In the genomic region with DNA sequence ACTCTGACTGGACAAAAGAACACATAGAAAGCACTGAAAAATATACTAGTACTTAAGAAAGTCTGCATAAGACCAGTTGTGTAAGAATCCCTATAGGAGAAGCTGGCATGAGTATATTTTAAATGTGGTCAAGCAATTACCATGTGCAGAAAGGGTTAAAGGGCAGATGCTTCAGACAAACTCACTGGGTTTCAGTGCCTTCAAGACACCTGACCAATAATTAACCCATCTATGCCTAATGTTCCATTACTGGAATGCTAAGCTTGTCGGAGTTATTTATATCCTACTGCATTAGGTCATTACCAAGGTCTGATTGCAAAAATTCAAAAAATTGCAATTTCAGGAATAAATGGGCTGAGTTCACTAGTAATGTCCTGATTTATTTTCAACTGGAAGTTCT, we compare ENCODE assay signal across 33 cellular contexts. TPM values are rescaled to one million over a fixed set of nuclear protein-coding genes. Genes with fewer than 3 reads are reported as not detected.
DNase-seq lines count a peak whose midpoint lies in the region; ATAC-seq and TF ChIP-seq lines count a peak whose summit lies in the region.
"Had no signal": no experiment of that assay in that cellular context is flagged by ENCODE, and none has a peak within 500 bp of the region (broad histone marks: within the 10 kb centered on the region; RNA-seq: fewer than 3 reads in every experiment).

No MANE protein-coding gene starts in this region.

- TSS peak; percentile 16 for BruUV-seq in HCT116 (replicated peaks; lab: Mats Ljungman, UMichigan)

- TF ChIP-seq CTCF in HCT116 (IDR thresholded peaks at IDR 0.05 in 2 of 3, conservative IDR thresholded peaks at IDR 0.05 in 1 of 3; ENCODE audit: borderline replicate concordance in 1 of 3, insufficient read depth in 1 of 3, low read depth in 2 of 3, low read length in 2 of 3), result no peak
- no peak for TF ChIP-seq CTCF in chondrocyte (IDR thresholded peaks at IDR 0.05)

- no peaks in the 10 kb centered on the region for H3K9me2 ChIP-seq in HCT116 (ENCODE audit: insufficient read depth)

- peaks cover 69 to 87% of the 10 kb centered on the region in 2 experiments for H3K36me3 ChIP-seq in HCT116 (ENCODE audit: control insufficient read depth in 1 of 2, insufficient read depth in 2 of 2, low read length in 2 of 2)
- H3K36me3 ChIP-seq: ovary had no signal

- TF ChIP-seq RAD21 in HCT116 (IDR thresholded peaks at IDR 0.05; ENCODE audit: low read depth), result no peak

- H3K27ac Mint-ChIP-seq in activated T-cell treated with anti-CD3 and anti-CD28 coated beads, Interleukin-2, amount 50 U/mL, for 72 hours, result peak overlapping the region; percentile 70
- peak overlapping the region; percentile 6 for H3K27ac Mint-ChIP-seq in chondrocyte (ENCODE audit: unreplicated experiment)
- peak overlapping the region in 7 of 10 donors; percentile 1 to 75 (median 49) for H3K27ac Mint-ChIP-seq in naive thymus-derived CD8-positive, alpha-beta T cell
- H3K27ac Mint-ChIP-seq: B cell had no signal

- no peak for ATAC-seq in activated T-cell treated with anti-CD3 and anti-CD28 coated beads, Interleukin-2, amount 50 U/mL, for 72 hours (replicated peaks in 1 of 2)
- ATAC-seq in HCT116, result no peak
- no peak for ATAC-seq in naive thymus-derived CD8-positive, alpha-beta T cell
- ATAC-seq in GM21515 (IDR thresholded peaks at IDR 0.05; ENCODE audit: unreplicated experiment), result no peak
- ATAC-seq in GM21723 (IDR thresholded peaks at IDR 0.05; ENCODE audit: unreplicated experiment), result no peak
- no peak for ATAC-seq in HG02870 (IDR thresholded peaks at IDR 0.05; ENCODE audit: unreplicated experiment)
- ATAC-seq: A549, left colon, right cardiac atrium had no signal

- RAD21 ChIA-PET in HCT116 (lab: Charles Lee; ENCODE audit: low non-redundant PET in 1 of 2, low total read pairs in 2 of 2, uncharacterized antibody in 2 of 2, unreplicated experiment in 2 of 2), result no interaction called here

- no peak for TF ChIP-seq POLR2A in HCT116 (IDR thresholded peaks at IDR 0.05; ENCODE audit: borderline replicate concordance, extremely low read depth, insufficient read depth, insufficient read length)

- no peaks in the 10 kb centered on the region for H3K9me3 ChIP-seq in HCT116 (ENCODE audit: control insufficient read depth in 1 of 2, insufficient read depth in 1 of 2, low read depth in 1 of 2, low read length in 2 of 2)
- H3K9me3 ChIP-seq: A549, Caco-2, HAP-1, ovary, thoracic aorta, vagina had no signal

- no peak overlapping the region for H2AFZ ChIP-seq in HCT116 (ENCODE audit: low read depth, low read length, poor library complexity, severe bottlenecking)

- H3K36me3 Mint-ChIP-seq in activated T-cell treated with anti-CD3 and anti-CD28 coated beads, Interleukin-2, amount 50 U/mL, for 72 hours (ENCODE audit: insufficient read depth in 2 of 2), result peaks cover 23 to 69% of the 10 kb centered on the region in 2 donors
- peaks cover 48% of the 10 kb centered on the region for H3K36me3 Mint-ChIP-seq in chondrocyte (ENCODE audit: low read depth)
- H3K36me3 Mint-ChIP-seq in naive thymus-derived CD8-positive, alpha-beta T cell, result peaks cover 14 to 99% (median 43%) of the 10 kb centered on the region in 3 donors

- H3K4me3 Mint-ChIP-seq in activated T-cell treated with anti-CD3 and anti-CD28 coated beads, Interleukin-2, amount 50 U/mL, for 72 hours, result no peak overlapping the region
- H3K4me3 Mint-ChIP-seq in chondrocyte (ENCODE audit: unreplicated experiment), result peak overlapping the region; percentile 0
- H3K4me3 Mint-ChIP-seq in naive thymus-derived CD8-positive, alpha-beta T cell, result no peak overlapping the region
- H3K4me3 Mint-ChIP-seq: B cell, naive B cell had no signal

- no peaks in the 10 kb centered on the region for H3K27me3 ChIP-seq in HCT116 (ENCODE audit: insufficient read depth, low read length)
- H3K27me3 ChIP-seq: ovary, vagina had no signal

- no peaks in the 10 kb centered on the region for H3K4me1 ChIP-seq in HCT116 (ENCODE audit: control insufficient read depth in 1 of 2, insufficient read depth in 2 of 2, low read length in 2 of 2)
- H3K4me1 ChIP-seq: HAP-1 had no signal

- H3K79me2 ChIP-seq in HCT116 (ENCODE audit: insufficient read depth, low read length), result peaks cover 100% of the 10 kb centered on the region

- CTCF ChIA-PET in HCT116 (lab: Charles Lee), result no interaction called here

- H3K9me3 Mint-ChIP-seq in activated T-cell treated with anti-CD3 and anti-CD28 coated beads, Interleukin-2, amount 50 U/mL, for 72 hours, result no peaks in the 10 kb centered on the region
- no peaks in the 10 kb centered on the region for H3K9me3 Mint-ChIP-seq in chondrocyte (ENCODE audit: low read depth)
- no peaks in the 10 kb centered on the region for H3K9me3 Mint-ChIP-seq in naive thymus-derived CD8-positive, alpha-beta T cell
- H3K9me3 Mint-ChIP-seq: naive B cell had no signal

- no peak overlapping the region for H3K4me2 ChIP-seq in HCT116 (ENCODE audit: low read length)
- H3K4me2 ChIP-seq: A549 had no signal

- DNase-seq in activated T-cell treated with anti-CD3 and anti-CD28 coated beads, Interleukin-2, amount 50 U/mL, for 72 hours, result no peak
- DNase-seq in activated T-cell treated with anti-CD3 and anti-CD28 coated beads, Interleukin-2, amount 50 U/mL, for 48 hours, result no peak
- no peak for DNase-seq in HCT116 (ENCODE audit: low read depth, low spot score)
- DNase-seq in chondrocyte (ENCODE audit: low spot score), result no peak
- no peak for DNase-seq in naive thymus-derived CD8-positive, alpha-beta T cell
- DNase-seq: activated CD4-positive, alpha-beta T cell treated with anti-CD3 and anti-CD28 coated beads, Interleukin-2, amount 50 U/mL, for 1 hour; activated naive CD4-positive, alpha-beta T cell treated with Interleukin-2 at 50 U/mL for 16 hours; Caco-2; DND-41; head of caudate nucleus; left colon; naive B cell; NCI-H1092; NCI-H2029; NCI-H446; NCI-H82; ovary; right cardiac atrium; stimulated activated CD4-positive, alpha-beta T cell treated with anti-CD3 and anti-CD28 coated beads, Interleukin-4, amount 100 ng/mL, for 24 hours; stimulated activated naive CD4-positive, alpha-beta T cell; T-helper 2 cell had no signal

- H3K27ac ChIP-seq in HCT116 (ENCODE audit: low read depth, low read length), result no peak overlapping the region
- H3K27ac ChIP-seq: A549, HL-60, ovary, RWPE1, thoracic aorta, vagina, VCaP had no signal

- peaks cover 73% of the 10 kb centered on the region for H4K20me1 ChIP-seq in HCT116 (ENCODE audit: insufficient read depth)

- H3K4me1 Mint-ChIP-seq in activated T-cell treated with anti-CD3 and anti-CD28 coated beads, Interleukin-2, amount 50 U/mL, for 72 hours (ENCODE audit: low read depth), result peaks cover 79% of the 10 kb centered on the region
- H3K4me1 Mint-ChIP-seq in chondrocyte (ENCODE audit: low read depth), result peaks cover 37% of the 10 kb centered on the region
- H3K4me1 Mint-ChIP-seq in naive thymus-derived CD8-positive, alpha-beta T cell, result peaks cover 24 to 82% (median 69%) of the 10 kb centered on the region in 4 donors

- no peak overlapping the region for H3K4me3 ChIP-seq in HCT116 (replicated peaks in 1 of 2; ENCODE audit: low read depth in 1 of 2, low read length in 2 of 2)
- H3K4me3 ChIP-seq: A549, HAP-1, ovary, thoracic aorta, vagina had no signal

- no peaks in the 10 kb centered on the region for H3K27me3 Mint-ChIP-seq in activated T-cell treated with anti-CD3 and anti-CD28 coated beads, Interleukin-2, amount 50 U/mL, for 72 hours (ENCODE audit: low read depth)
- H3K27me3 Mint-ChIP-seq in chondrocyte (ENCODE audit: low read depth), result no peaks in the 10 kb centered on the region
- no peaks in the 10 kb centered on the region for H3K27me3 Mint-ChIP-seq in naive thymus-derived CD8-positive, alpha-beta T cell
- H3K27me3 Mint-ChIP-seq: B cell, naive B cell had no signal

- POLR2A ChIA-PET in HCT116 (lab: Charles Lee), result interaction anchor here (0.6 kb wide), 1 partner anchor 149 kb away, joined by 3 read pairs; no protein-coding TSS in a partner anchor
- POLR2A ChIA-PET in naive thymus-derived CD8-positive, alpha-beta T cell (lab: Charles Lee), result interaction anchor here (1.1 kb wide), 1 partner anchor 8 kb away, joined by 4 read pairs; no protein-coding TSS in a partner anchor

- intact Hi-C loops in HCT116 (cut with micrococcal nuclease), result no loop called here

- H3K9ac ChIP-seq in HCT116 (ENCODE audit: low read length), result no peak overlapping the region

TF ChIP-seq in HCT116, 20 proteins besides CTCF, POLR2A, EP300 and RAD21:
- TF ChIP-seq SP1 (IDR thresholded peaks at IDR 0.05; ENCODE audit: low read depth) (no peak), ELF1 (IDR thresholded peaks at IDR 0.05; ENCODE audit: borderline replicate concordance, low read depth) (no peak)
- TF ChIP-seq, protein P1, sequence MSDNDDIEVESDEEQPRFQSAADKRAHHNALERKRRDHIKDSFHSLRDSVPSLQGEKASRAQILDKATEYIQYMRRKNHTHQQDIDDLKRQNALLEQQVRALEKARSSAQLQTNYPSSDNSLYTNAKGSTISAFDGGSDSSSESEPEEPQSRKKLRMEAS (IDR thresholded peaks at IDR 0.05), result no peak

RNA-seq across cellular contexts. Expression of a gene that starts 41.3 kb away (rescaled TPM):
- 1,000 to 10,000 TPM; 1,220 to 1,492 TPM for total RNA-seq in activated T-cell treated with anti-CD3 and anti-CD28 coated beads, Interleukin-2, amount 50 U/mL, for 72 hours
- total RNA-seq in HCT116 (2021; ENCODE audit: unreplicated experiment) (843 TPM), chondrocyte (286 to 352 TPM (median 291 TPM) in 3 replicates)
- polyA plus RNA-seq in HCT116 (2012), result 620 and 840 TPM in 2 replicates
- total RNA-seq in naive thymus-derived CD8-positive, alpha-beta T cell, result 100 to 1,000 TPM; 569 to 584 TPM
- 100 to 1,000 TPM; 795 to 893 (median 875) TPM for polyA plus RNA-seq in naive thymus-derived CD8-positive, alpha-beta T cell

RNA-seq across cellular contexts. Expression of a gene that starts 51.9 kb away (rescaled TPM):
- not detected for total RNA-seq in activated T-cell treated with anti-CD3 and anti-CD28 coated beads, Interleukin-2, amount 50 U/mL, for 72 hours
- not detected for total RNA-seq in HCT116 (2021; ENCODE audit: unreplicated experiment)
- not detected in 2 replicates for polyA plus RNA-seq in HCT116 (2012)
- not detected in 3 replicates for total RNA-seq in chondrocyte
- total RNA-seq in naive thymus-derived CD8-positive, alpha-beta T cell, result not detected
- polyA plus RNA-seq in naive thymus-derived CD8-positive, alpha-beta T cell, result under 1 TPM in 1 of 3 donors, not detected in 2; 0.09 TPM
- total RNA-seq: Caco-2, endothelial cell of umbilical vein, thoracic aorta, vagina had no signal
- polyA plus RNA-seq: endothelial cell of umbilical vein had no signal

Comparison
In these comparisons a context has a peak if more than half of its experiments do, and no peak if none do; other contexts are left out.
1. H3K27ac Mint-ChIP-seq: peak in every context shown above with its lines; median percentile 70 in activated T-cell treated with anti-CD3 and anti-CD28 coated beads, Interleukin-2, amount 50 U/mL, for 72 hours; 49 in naive thymus-derived CD8-positive, alpha-beta T cell; 6 in chondrocyte.